ENCODE assay signal across 8 cellular contexts in the genomic region with DNA sequence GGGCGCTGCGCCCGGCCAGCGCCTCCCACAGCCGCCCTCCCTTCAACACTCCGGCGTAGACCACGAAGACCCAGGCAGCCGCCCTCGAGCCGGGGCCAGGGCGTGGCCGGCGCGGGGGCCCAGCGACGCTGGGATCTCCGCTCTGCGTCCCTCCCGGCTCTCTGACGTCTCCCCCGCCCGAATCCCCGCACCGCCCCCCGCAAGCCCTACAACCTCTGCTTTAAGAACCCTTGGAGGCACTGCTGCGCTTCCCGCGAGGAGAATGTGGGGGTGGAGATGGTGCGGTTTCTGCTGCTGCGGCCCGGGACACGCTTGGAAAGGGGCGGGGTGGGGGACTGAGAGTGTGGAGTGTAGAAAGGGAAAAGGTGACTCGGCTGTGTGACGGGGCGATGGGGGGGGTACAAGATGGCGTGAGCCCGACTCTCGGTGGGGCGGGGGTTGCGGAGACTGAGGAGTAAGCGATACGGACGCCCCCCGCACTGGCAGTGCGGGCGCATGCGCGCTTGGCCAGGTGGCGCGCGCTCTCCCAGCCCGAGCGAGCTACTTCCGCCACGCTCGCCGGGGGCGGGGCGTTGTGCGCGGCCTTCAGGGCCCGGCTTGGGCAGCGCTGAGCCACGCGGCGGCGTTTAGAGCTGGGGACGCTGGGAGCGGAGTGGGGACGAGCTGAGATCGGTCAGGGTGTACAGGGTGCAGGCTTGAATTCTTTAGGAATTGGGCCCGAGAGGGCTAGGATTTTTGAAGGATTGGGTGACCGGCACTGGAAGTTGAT. TPM values are rescaled to one million over a fixed set of nuclear protein-coding genes. Genes with fewer than 3 reads are reported as not detected.
DNase-seq lines count a peak whose midpoint lies in the region; ATAC-seq and TF ChIP-seq lines count a peak whose summit lies in the region.

SUPT3H (minus strand) TSS at position 380 of the 769 bp plus-strand sequence.

- no TSS peak for BruUV-seq in Panc1 (replicated peaks; lab: Mats Ljungman, UMichigan)

- H3K4me3 ChIP-seq in Jurkat, Clone E6-1 (ENCODE audit: low read length) = peak within 1 kb of the TSS; percentile 59
- H3K4me3 ChIP-seq in Panc1 (ENCODE audit: low read depth in 2 of 2, low read length in 2 of 2) (peak within 1 kb of the TSS; percentile 84 to 93), fibroblast of lung (replicated peaks in 1 of 4; ENCODE audit: control extremely low read depth in 1 of 4, insufficient read depth in 1 of 4, low read depth in 3 of 4, low read length in 4 of 4) (peak within 1 kb of the TSS; percentile 44 to 96 (median 74))

- POLR2A ChIA-PET in Panc1 (lab: Charles Lee) = interaction anchor here (0.6 to 1.1 kb wide), 3 partner anchors 13 to 40 kb away, joined by 3 read pairs; no protein-coding TSS in a partner anchor
- POLR2A ChIA-PET in naive thymus-derived CD8-positive, alpha-beta T cell (lab: Charles Lee) = interaction anchor here (0.6 to 3.2 kb wide), 31 partner anchors 9 to 752 kb away, joined by 3 to 24 read pairs (median 4); partner anchors contain the start of genes ENPP4 and RUNX2

- H2AFZ ChIP-seq in fibroblast of lung (ENCODE audit: low read length) = peak within 1 kb of the TSS; percentile 93

- no peaks in the 10 kb centered on the region for H3K79me2 ChIP-seq in fibroblast of lung (ENCODE audit: control insufficient read depth, insufficient read depth, low read length)

- no peaks in the 10 kb centered on the region for H4K20me1 ChIP-seq in fibroblast of lung (ENCODE audit: control insufficient read depth, extremely low read depth, insufficient read depth, low read length)

- peaks cover 27% of the 10 kb centered on the region for H3K4me1 Mint-ChIP-seq in activated T-helper 1 cell treated with anti-CD3 and anti-CD28 coated beads, Interleukin-12 subunit alpha, Interleukin-12 subunit beta, Interleukin-2, Interleukin-4 antibody, amounts not matched to agents 30 ng/mL and 10 ng/mL and 1 ng/mL, durations not matched to agents 14 hours and 24 hours and 36 hours (ENCODE audit: low read depth)
- peaks cover 10 to 38% (median 36%) of the 10 kb centered on the region in 4 donors for H3K4me1 Mint-ChIP-seq in naive thymus-derived CD8-positive, alpha-beta T cell
- peaks cover 12 to 20% of the 10 kb centered on the region in 2 donors for H3K4me1 Mint-ChIP-seq in stimulated activated naive B cell treated with anti-CD40 and anti-IgM and Interleukin-4, amounts not matched to agents 10 μg/mL and 1 μg/mL and 100 μg/mL, for 72 hours

- peak within 1 kb of the TSS; percentile 85 for H3K9ac ChIP-seq in fibroblast of lung (ENCODE audit: insufficient read depth, low read length)

- H3K27ac ChIP-seq in Panc1 (ENCODE audit: low read length) = peak within 1 kb of the TSS; percentile 96
- H3K27ac ChIP-seq in fibroblast of lung (ENCODE audit: insufficient read depth, low read length) = peak within 1 kb of the TSS; percentile 96

- H3K36me3 ChIP-seq in Panc1 (ENCODE audit: control insufficient read depth, insufficient read depth, low read length) (no peaks in the 10 kb centered on the region), fibroblast of lung (ENCODE audit: control insufficient read depth, insufficient read depth, low read length) (no peaks in the 10 kb centered on the region)

- no peaks in the 10 kb centered on the region for H3K9me3 Mint-ChIP-seq in activated T-helper 1 cell treated with anti-CD3 and anti-CD28 coated beads, Interleukin-12 subunit alpha, Interleukin-12 subunit beta, Interleukin-2, Interleukin-4 antibody, amounts not matched to agents 30 ng/mL and 10 ng/mL and 1 ng/mL, durations not matched to agents 14 hours and 24 hours and 36 hours
- H3K9me3 Mint-ChIP-seq in naive thymus-derived CD8-positive, alpha-beta T cell = no peaks in the 10 kb centered on the region
- no peaks in the 10 kb centered on the region for H3K9me3 Mint-ChIP-seq in stimulated activated naive B cell treated with anti-CD40 and anti-IgM and Interleukin-4, amounts not matched to agents 10 μg/mL and 1 μg/mL and 100 μg/mL, for 72 hours

- H3K4me2 ChIP-seq in fibroblast of lung (ENCODE audit: extremely low read depth, insufficient read depth, low read length) = peak within 1 kb of the TSS; percentile 89

- intact Hi-C loops in Panc1 (cut with micrococcal nuclease; ENCODE audit: unreplicated experiment) = no loop called here
- intact Hi-C loops in activated T-helper 1 cell treated with anti-CD3 and anti-CD28 coated beads, Interleukin-12 subunit alpha, Interleukin-12 subunit beta, Interleukin-2, Interleukin-4 antibody, amounts not matched to agents 30 ng/mL and 10 ng/mL and 1 ng/mL, durations not matched to agents 14 hours and 24 hours and 36 hours (cut with micrococcal nuclease) = loop anchor here (1.0 to 5.0 kb wide), 19 partner anchors 21 to 990 kb away; partner anchors contain the start of gene CDC5L

- H3K27me3 ChIP-seq in Panc1 (ENCODE audit: control insufficient read depth, insufficient read depth, low read length) (no peaks in the 10 kb centered on the region), fibroblast of lung (ENCODE audit: control insufficient read depth, insufficient read depth, low read length) (no peaks in the 10 kb centered on the region)

- H3K27me3 Mint-ChIP-seq in activated T-helper 1 cell treated with anti-CD3 and anti-CD28 coated beads, Interleukin-12 subunit alpha, Interleukin-12 subunit beta, Interleukin-2, Interleukin-4 antibody, amounts not matched to agents 30 ng/mL and 10 ng/mL and 1 ng/mL, durations not matched to agents 14 hours and 24 hours and 36 hours (ENCODE audit: insufficient read depth) = no peaks in the 10 kb centered on the region
- H3K27me3 Mint-ChIP-seq in naive thymus-derived CD8-positive, alpha-beta T cell = no peaks in the 10 kb centered on the region
- no peaks in the 10 kb centered on the region for H3K27me3 Mint-ChIP-seq in stimulated activated naive B cell treated with anti-CD40 and anti-IgM and Interleukin-4, amounts not matched to agents 10 μg/mL and 1 μg/mL and 100 μg/mL, for 72 hours

- peak within 1 kb of the TSS; percentile 96 for H3K4me3 Mint-ChIP-seq in activated T-helper 1 cell treated with anti-CD3 and anti-CD28 coated beads, Interleukin-12 subunit alpha, Interleukin-12 subunit beta, Interleukin-2, Interleukin-4 antibody, amounts not matched to agents 30 ng/mL and 10 ng/mL and 1 ng/mL, durations not matched to agents 14 hours and 24 hours and 36 hours
- H3K4me3 Mint-ChIP-seq in naive thymus-derived CD8-positive, alpha-beta T cell = peak within 1 kb of the TSS; percentile 92 to 100 (median 98)
- H3K4me3 Mint-ChIP-seq in stimulated activated naive B cell treated with anti-CD40 and anti-IgM and Interleukin-4, amounts not matched to agents 10 μg/mL and 1 μg/mL and 100 μg/mL, for 72 hours = peak within 1 kb of the TSS; percentile 95 to 99

- CTCF ChIA-PET in Panc1 (lab: Charles Lee) = interaction anchor here (0.6 to 1.0 kb wide), 4 partner anchors 42 to 1114 kb away, joined by 3 to 12 read pairs (median 3); no protein-coding TSS in a partner anchor

- peak; percentile 94 for ATAC-seq in GM21717 (IDR thresholded peaks at IDR 0.05; ENCODE audit: unreplicated experiment)
- peak; percentile 96 for ATAC-seq in Panc1
- peak; percentile 80 for ATAC-seq in naive thymus-derived CD8-positive, alpha-beta T cell
- ATAC-seq in stimulated activated naive B cell treated with anti-CD40 and anti-IgM and Interleukin-4, amounts not matched to agents 10 μg/mL and 1 μg/mL and 100 μg/mL, for 72 hours (replicated peaks) = peak; percentile 87 to 89

- DNase-seq in DMS79 treated with DMSO at 0.1 percent for 48 hours (lab: John Stamatoyannopoulos, UW) = peak; percentile 91
- peak; percentile 93 for DNase-seq in Jurkat, Clone E6-1 (ENCODE audit: low read depth, low spot score)
- peak; percentile 53 for DNase-seq in Panc1 (ENCODE audit: low read depth, low spot score)
- DNase-seq in activated T-helper 1 cell treated with anti-CD3 and anti-CD28 coated beads, Interleukin-12 subunit alpha, Interleukin-12 subunit beta, Interleukin-2, Interleukin-4 antibody, amounts not matched to agents 30 ng/mL and 10 ng/mL and 1 ng/mL, durations not matched to agents 14 hours and 24 hours and 36 hours (ENCODE audit: low spot score) = peak; percentile 88
- peak; percentile 93 to 95 for DNase-seq in fibroblast of lung (ENCODE audit: low read depth in 2 of 2)
- peak; percentile 87 to 96 (median 93) for DNase-seq in naive thymus-derived CD8-positive, alpha-beta T cell
- peak; percentile 92 for DNase-seq in stimulated activated naive B cell treated with anti-CD40 and anti-IgM and Interleukin-4, amounts not matched to agents 10 μg/mL and 1 μg/mL and 100 μg/mL, for 72 hours

- TF ChIP-seq CTCF in Panc1 (IDR thresholded peaks at IDR 0.05) (peak; percentile 32), fibroblast of lung (conservative IDR thresholded peaks at IDR 0.05 in 1 of 2, IDR thresholded peaks at IDR 0.05 in 1 of 2; ENCODE audit: low read depth in 1 of 2, low read length in 2 of 2) (peak; percentile 13 to 19)

- H3K4me1 ChIP-seq in Panc1 (ENCODE audit: control insufficient read depth, insufficient read depth, low read length) (peaks cover 15% of the 10 kb centered on the region), fibroblast of lung (ENCODE audit: control insufficient read depth, extremely low read depth, insufficient read depth, low read length) (no peaks in the 10 kb centered on the region)

- H3K36me3 Mint-ChIP-seq in activated T-helper 1 cell treated with anti-CD3 and anti-CD28 coated beads, Interleukin-12 subunit alpha, Interleukin-12 subunit beta, Interleukin-2, Interleukin-4 antibody, amounts not matched to agents 30 ng/mL and 10 ng/mL and 1 ng/mL, durations not matched to agents 14 hours and 24 hours and 36 hours (ENCODE audit: low read depth) = peaks cover 3% of the 10 kb centered on the region
- peaks cover 0 to 7% (median 6%) of the 10 kb centered on the region in 3 donors for H3K36me3 Mint-ChIP-seq in naive thymus-derived CD8-positive, alpha-beta T cell
- peaks cover 2 to 4% of the 10 kb centered on the region in 2 donors for H3K36me3 Mint-ChIP-seq in stimulated activated naive B cell treated with anti-CD40 and anti-IgM and Interleukin-4, amounts not matched to agents 10 μg/mL and 1 μg/mL and 100 μg/mL, for 72 hours

- no peaks in the 10 kb centered on the region for H3K9me3 ChIP-seq in Panc1 (ENCODE audit: control insufficient read depth, insufficient read depth, low read depth, low read length)
- no peaks in the 10 kb centered on the region for H3K9me3 ChIP-seq in fibroblast of lung (ENCODE audit: control insufficient read depth, insufficient read depth, low read depth, low read length)

- peak within 1 kb of the TSS; percentile 100 for H3K27ac Mint-ChIP-seq in activated T-helper 1 cell treated with anti-CD3 and anti-CD28 coated beads, Interleukin-12 subunit alpha, Interleukin-12 subunit beta, Interleukin-2, Interleukin-4 antibody, amounts not matched to agents 30 ng/mL and 10 ng/mL and 1 ng/mL, durations not matched to agents 14 hours and 24 hours and 36 hours
- H3K27ac Mint-ChIP-seq in naive thymus-derived CD8-positive, alpha-beta T cell = peak within 1 kb of the TSS; percentile 97 to 100 (median 98)
- H3K27ac Mint-ChIP-seq in stimulated activated naive B cell treated with anti-CD40 and anti-IgM and Interleukin-4, amounts not matched to agents 10 μg/mL and 1 μg/mL and 100 μg/mL, for 72 hours = peak within 1 kb of the TSS; percentile 100

- in situ Hi-C loops in Panc1 (cut with HindIII; ENCODE audit: low pct_unique_long_range_greater_than_20kb, low sequenced_read_pairs) = no loop called here

RNA-seq across cellular contexts. Expression of gene SUPT3H, which starts in this region (rescaled TPM):
- polyA plus RNA-seq in Jurkat, Clone E6-1 (2012; ENCODE audit: insufficient read depth, insufficient read length) = 8.3 TPM
- 11.0 TPM for total RNA-seq in Panc1 (2021; ENCODE audit: unreplicated experiment)
- 13.6 TPM for polyA plus RNA-seq in Panc1 (2012; ENCODE audit: insufficient read length)
- 11.0 and 11.7 TPM in 2 replicates for total RNA-seq in activated T-helper 1 cell treated with anti-CD3 and anti-CD28 coated beads, Interleukin-12 subunit alpha, Interleukin-12 subunit beta, Interleukin-2, Interleukin-4 antibody, amounts not matched to agents 30 ng/mL and 10 ng/mL and 1 ng/mL, durations not matched to agents 14 hours and 24 hours and 36 hours
- 8.3 and 8.5 TPM in 2 replicates for total RNA-seq in fibroblast of lung
- 7.0 and 8.5 TPM in 2 replicates for polyA plus RNA-seq in fibroblast of lung
- polyA plus RNA-seq in fibroblast of lung (2012) = 4.9 and 5.8 TPM in 2 replicates
- 1.4 and 12.4 TPM in 2 replicates for polyA minus RNA-seq in fibroblast of lung (ENCODE audit: low replicate concordance)
- total RNA-seq in naive thymus-derived CD8-positive, alpha-beta T cell = 10 to 100 TPM; 19.4 to 20.6 TPM
- 10 to 100 TPM; 16.9 to 20.8 (median 20.0) TPM for polyA plus RNA-seq in naive thymus-derived CD8-positive, alpha-beta T cell

Comparison
In these comparisons a context has a peak if more than half of its experiments do, and no peak if none do; other contexts are left out.
1. Peak in every context shown above with its lines: DNase-seq, ATAC-seq, H3K4me3 ChIP-seq and H3K27ac ChIP-seq.